ENCODE assay signal across 21 cellular contexts in genomic region chr7:32536016-32536415, GRCh38. TPM values are rescaled to one million over a fixed set of nuclear protein-coding genes. Genes with fewer than 3 reads are reported as not detected.
DNase-seq lines count a peak whose midpoint lies in the region; ATAC-seq and TF ChIP-seq lines count a peak whose summit lies in the region.
"Had no signal": no experiment of that assay in that cellular context is flagged by ENCODE, and none has a peak within 500 bp of the region (broad histone marks: within the 10 kb centered on the region; RNA-seq: fewer than 3 reads in every experiment).

No MANE protein-coding gene starts in this region.

- DNase-seq in stimulated activated naive CD8-positive, alpha-beta T cell treated with anti-CD3 and anti-CD28 coated beads, Interleukin-15, Interleukin-2, amounts not matched to agents 100 U/mL and 50 U/mL, for 24 hours = no peak
- DNase-seq in stimulated activated naive CD8-positive, alpha-beta T cell treated with anti-CD3 and anti-CD28 coated beads, Interleukin-15, amount 100 ng/mL, for 72 hours = no peak
- DNase-seq in IMR-90 (no peak), H7 (no peak), mesenchymal stem cell (no peak), NCI-H2081 treated with DMSO at 0.1 percent for 48 hours (lab: John Stamatoyannopoulos, UW) (no peak)
- DNase-seq in central memory CD8-positive, alpha-beta T cell (ENCODE audit: low spot score in 2 of 2) = no peak
- DNase-seq: Caco-2; CD4-positive, alpha-beta memory T cell; GOT3; Kasumi-1; MG63; NCI-H1417; NCI-H187; NCI-H2107; NCI-H2227 treated with DMSO at 0.1 percent for 48 hours; NCI-H510A; NCI-H748 treated with DMSO at 0.1 percent for 48 hours; SIG-M5 had no signal

- WGBS in IMR-90 (ENCODE audit: extremely low coverage in 2 of 2, insufficient read length in 1 of 2), 2 experiments = no CpG with 5 or more reads among the region's 2 CpGs
- 96% methylated on average over 2 of the region's 2 CpGs for WGBS in mesenchymal stem cell

- no TSS peak for BruUV-seq in IMR-90 (replicated peaks; lab: Mats Ljungman, UMichigan)

- H3K4ac ChIP-seq in IMR-90 (ENCODE audit: low read depth, low read length) (no peak overlapping the region), mesenchymal stem cell (ENCODE audit: low read depth in 1 of 2, low read length in 2 of 2) (no peak overlapping the region)

- H3K4me3 Mint-ChIP-seq in stimulated activated naive CD8-positive, alpha-beta T cell treated with anti-CD3 and anti-CD28 coated beads, Interleukin-15, amount 100 ng/mL, for 72 hours = no peak overlapping the region
- H3K4me3 Mint-ChIP-seq in central memory CD8-positive, alpha-beta T cell = no peak overlapping the region
- no peak overlapping the region for H3K4me3 Mint-ChIP-seq in stimulated activated naive CD8-positive, alpha-beta T cell treated with anti-CD3 and anti-CD28 coated beads, Interleukin-15, Interleukin-2, amounts not matched to agents 100 ng/mL and 50 ng/mL, for 24 hours
- H3K4me3 Mint-ChIP-seq: CD4-positive, alpha-beta memory T cell had no signal

- peaks cover 54% of the 10 kb centered on the region for H3K4me1 Mint-ChIP-seq in stimulated activated naive CD8-positive, alpha-beta T cell treated with anti-CD3 and anti-CD28 coated beads, Interleukin-15, amount 100 ng/mL, for 72 hours
- peaks cover 33% of the 10 kb centered on the region for H3K4me1 Mint-ChIP-seq in central memory CD8-positive, alpha-beta T cell
- H3K4me1 Mint-ChIP-seq in stimulated activated naive CD8-positive, alpha-beta T cell treated with anti-CD3 and anti-CD28 coated beads, Interleukin-15, Interleukin-2, amounts not matched to agents 100 ng/mL and 50 ng/mL, for 24 hours (ENCODE audit: low read depth) = peaks cover 47% of the 10 kb centered on the region

- H2BK120ac ChIP-seq in IMR-90 (ENCODE audit: low read depth, low read length) = no peak overlapping the region
- H2BK120ac ChIP-seq in mesenchymal stem cell (ENCODE audit: low read depth, low read length) = no peak overlapping the region

- dilution Hi-C loops in IMR-90 (cut with HindIII; ENCODE audit: low sequenced_read_pairs, unreplicated experiment) = no loop called here

- H3K27me3 Mint-ChIP-seq in stimulated activated naive CD8-positive, alpha-beta T cell treated with anti-CD3 and anti-CD28 coated beads, Interleukin-15, amount 100 ng/mL, for 72 hours = no peaks in the 10 kb centered on the region
- H3K27me3 Mint-ChIP-seq in central memory CD8-positive, alpha-beta T cell = no peaks in the 10 kb centered on the region
- no peaks in the 10 kb centered on the region for H3K27me3 Mint-ChIP-seq in stimulated activated naive CD8-positive, alpha-beta T cell treated with anti-CD3 and anti-CD28 coated beads, Interleukin-15, Interleukin-2, amounts not matched to agents 100 ng/mL and 50 ng/mL, for 24 hours
- H3K27me3 Mint-ChIP-seq: CD4-positive, alpha-beta memory T cell had no signal

- H2BK12ac ChIP-seq in mesenchymal stem cell (ENCODE audit: low read length in 2 of 2) = no peak overlapping the region

- H2AK5ac ChIP-seq in IMR-90 (ENCODE audit: low read depth, low read length) = peak overlapping the region; percentile 60; the same call in 1 of the 2 replicates
- no peak overlapping the region for H2AK5ac ChIP-seq in mesenchymal stem cell (ENCODE audit: low read length, severe bottlenecking)

- H3K18ac ChIP-seq in IMR-90 (ENCODE audit: low read depth, low read length) (no peak overlapping the region), mesenchymal stem cell (ENCODE audit: low read depth in 1 of 2, low read length in 2 of 2) (no peak overlapping the region)

- H3K9ac ChIP-seq in IMR-90 (ENCODE audit: low read depth, low read length) (no peak overlapping the region), mesenchymal stem cell (ENCODE audit: low read length) (no peak overlapping the region)

- peaks cover 34 to 74% of the 10 kb centered on the region in 2 experiments for H3K79me1 ChIP-seq in IMR-90 (ENCODE audit: low read depth in 1 of 2, low read length in 2 of 2)
- peaks cover 16% of the 10 kb centered on the region for H3K79me1 ChIP-seq in mesenchymal stem cell (replicated peaks; ENCODE audit: low read length, poor library complexity, severe bottlenecking)

- no peaks in the 10 kb centered on the region for H3K9me3 Mint-ChIP-seq in stimulated activated naive CD8-positive, alpha-beta T cell treated with anti-CD3 and anti-CD28 coated beads, Interleukin-15, amount 100 ng/mL, for 72 hours
- H3K9me3 Mint-ChIP-seq in central memory CD8-positive, alpha-beta T cell = no peaks in the 10 kb centered on the region
- no peaks in the 10 kb centered on the region for H3K9me3 Mint-ChIP-seq in stimulated activated naive CD8-positive, alpha-beta T cell treated with anti-CD3 and anti-CD28 coated beads, Interleukin-15, Interleukin-2, amounts not matched to agents 100 ng/mL and 50 ng/mL, for 24 hours
- H3K9me3 Mint-ChIP-seq: CD4-positive, alpha-beta memory T cell had no signal

- H4K5ac ChIP-seq in IMR-90 (ENCODE audit: low read depth, low read length) = no peak overlapping the region

- no peak for TF ChIP-seq CTCF in IMR-90 (conservative IDR thresholded peaks at IDR 0.05; ENCODE audit: low read depth, low read length)

- H2BK15ac ChIP-seq in IMR-90 (ENCODE audit: low read depth, low read length) (no peak overlapping the region), mesenchymal stem cell (ENCODE audit: low read depth, poor library complexity, severe bottlenecking) (no peak overlapping the region)

- intact Hi-C loops in IMR-90 (cut with micrococcal nuclease) = no loop called here

- peaks cover 31% of the 10 kb centered on the region; the same call in 1 of the 2 replicates for H4K20me1 ChIP-seq in IMR-90 (ENCODE audit: insufficient read depth, low read length)

- H3K27ac ChIP-seq in IMR-90 (ENCODE audit: insufficient read depth, low read length) = no peak overlapping the region
- no peak overlapping the region for H3K27ac ChIP-seq in mesenchymal stem cell (ENCODE audit: low read length, poor library complexity, severe bottlenecking)

- no peak overlapping the region for H3K4me3 ChIP-seq in IMR-90 (ENCODE audit: insufficient read depth, low read depth, low read length)
- no peak overlapping the region for H3K4me3 ChIP-seq in H7 (ENCODE audit: insufficient read depth, low read depth, low read length)
- no peak overlapping the region for H3K4me3 ChIP-seq in mesenchymal stem cell (ENCODE audit: insufficient read depth in 1 of 2, low read depth in 1 of 2, low read length in 2 of 2)
- H3K4me3 ChIP-seq: MG63 had no signal

- CTCF ChIA-PET in IMR-90 (lab: Yijun Ruan, JAX) = no interaction called here

- no peak overlapping the region for H2BK20ac ChIP-seq in IMR-90 (ENCODE audit: low read depth, low read length)

- peaks cover 5% of the 10 kb centered on the region for H3K4me1 ChIP-seq in IMR-90 (ENCODE audit: control insufficient read depth, insufficient read depth, low read length)
- peaks cover 12% of the 10 kb centered on the region for H3K4me1 ChIP-seq in mesenchymal stem cell (ENCODE audit: control insufficient read depth, insufficient read depth, low read depth, low read length)
- H3K4me1 ChIP-seq: Caco-2 had no signal

- TF ChIP-seq RAD21 in IMR-90 (IDR thresholded peaks at IDR 0.05; ENCODE audit: low read length) = no peak

- ATAC-seq in stimulated activated naive CD8-positive, alpha-beta T cell treated with anti-CD3 and anti-CD28 coated beads, Interleukin-15, Interleukin-2, amounts not matched to agents 100 U/mL and 50 U/mL, for 24 hours = peak; percentile 33
- ATAC-seq in stimulated activated naive CD8-positive, alpha-beta T cell treated with anti-CD3 and anti-CD28 coated beads, Interleukin-15, amount 100 ng/mL, for 72 hours = no peak
- ATAC-seq in IMR-90 (ENCODE audit: low read depth) = no peak
- no peak for ATAC-seq in central memory CD8-positive, alpha-beta T cell (replicated peaks; ENCODE audit: extremely low read depth, poor library complexity, severe bottlenecking)
- ATAC-seq: Panc1 had no signal

- H3K4me2 ChIP-seq in IMR-90 (ENCODE audit: low read depth, low read length) = no peak overlapping the region
- no peak overlapping the region for H3K4me2 ChIP-seq in mesenchymal stem cell (ENCODE audit: low read length, poor library complexity, severe bottlenecking)

- H2AFZ ChIP-seq in IMR-90 (replicated peaks; ENCODE audit: low read length, poor library complexity) (no peak overlapping the region), mesenchymal stem cell (ENCODE audit: low read depth, low read length) (no peak overlapping the region)

- in situ Hi-C loops in IMR-90 (cut with MboI; ENCODE audit: low sequenced_read_pairs) = no loop called here

- peaks cover 15% of the 10 kb centered on the region for H3K9me1 ChIP-seq in IMR-90 (ENCODE audit: insufficient read depth, low read length)

- TF ChIP-seq POLR2A in IMR-90 (IDR thresholded peaks at IDR 0.05; ENCODE audit: low read depth, low read length) = no peak

- H3K36me3 Mint-ChIP-seq in central memory CD8-positive, alpha-beta T cell (ENCODE audit: insufficient read depth) = peaks cover 3% of the 10 kb centered on the region
- H3K36me3 Mint-ChIP-seq in stimulated activated naive CD8-positive, alpha-beta T cell treated with anti-CD3 and anti-CD28 coated beads, Interleukin-15, Interleukin-2, amounts not matched to agents 100 ng/mL and 50 ng/mL, for 24 hours (ENCODE audit: low read depth) = peaks cover 42% of the 10 kb centered on the region

- H4K8ac ChIP-seq in IMR-90 (ENCODE audit: low read depth in 2 of 2, low read length in 2 of 2) (no peak overlapping the region), mesenchymal stem cell (ENCODE audit: low read length) (no peak overlapping the region)

- H3K27me3 ChIP-seq in IMR-90 (ENCODE audit: control insufficient read depth, insufficient read depth, low read length) (no peaks in the 10 kb centered on the region), H7 (ENCODE audit: control insufficient read depth, insufficient read depth, low read length) (no peaks in the 10 kb centered on the region), mesenchymal stem cell (ENCODE audit: control insufficient read depth in 1 of 2, insufficient read depth in 1 of 2, low read length in 2 of 2) (no peaks in the 10 kb centered on the region)
- H3K27me3 ChIP-seq: MG63 had no signal

- H2BK5ac ChIP-seq in IMR-90 (ENCODE audit: low read depth, low read length, poor library complexity, severe bottlenecking) (no peak overlapping the region), mesenchymal stem cell (ENCODE audit: low read depth, low read length, poor library complexity, severe bottlenecking) (no peak overlapping the region)

- POLR2A ChIA-PET in IMR-90 (lab: Charles Lee; ENCODE audit: unreplicated experiment) = no interaction called here

- no peak overlapping the region for H2AK9ac ChIP-seq in IMR-90 (replicated peaks; ENCODE audit: low read depth, low read length, poor library complexity)

- H3K56ac ChIP-seq in IMR-90 (ENCODE audit: extremely low read depth, insufficient read depth, low read length) = no peak overlapping the region

- no peaks in the 10 kb centered on the region for H3K9me3 ChIP-seq in IMR-90 (ENCODE audit: control insufficient read depth, insufficient read depth, low read length)
- no peaks in the 10 kb centered on the region for H3K9me3 ChIP-seq in mesenchymal stem cell (ENCODE audit: control insufficient read depth, low read length)
- H3K9me3 ChIP-seq: Caco-2, MG63 had no signal

- H3K36me3 ChIP-seq in IMR-90 (ENCODE audit: control insufficient read depth, insufficient read depth, low read length) (peaks cover 2% of the 10 kb centered on the region; the same call in 1 of the 2 replicates), H7 (replicated peaks; ENCODE audit: control insufficient read depth, insufficient read depth, low read length) (no peaks in the 10 kb centered on the region), mesenchymal stem cell (ENCODE audit: control insufficient read depth in 1 of 2, insufficient read depth in 2 of 2, low read depth in 1 of 2, low read length in 2 of 2) (peaks cover 8 to 9% of the 10 kb centered on the region in 2 experiments)

- H3K23ac ChIP-seq in IMR-90 (ENCODE audit: low read depth, low read length) (no peak overlapping the region), mesenchymal stem cell (ENCODE audit: low read length in 2 of 2) (no peak overlapping the region)

- H3K27ac Mint-ChIP-seq in stimulated activated naive CD8-positive, alpha-beta T cell treated with anti-CD3 and anti-CD28 coated beads, Interleukin-15, amount 100 ng/mL, for 72 hours = no peak overlapping the region
- peak overlapping the region; percentile 67 for H3K27ac Mint-ChIP-seq in central memory CD8-positive, alpha-beta T cell (ENCODE audit: low read depth)
- H3K27ac Mint-ChIP-seq in stimulated activated naive CD8-positive, alpha-beta T cell treated with anti-CD3 and anti-CD28 coated beads, Interleukin-15, Interleukin-2, amounts not matched to agents 100 ng/mL and 50 ng/mL, for 24 hours = peak overlapping the region; percentile 68

- H3K14ac ChIP-seq in IMR-90 (replicated peaks; ENCODE audit: low read depth, low read length) = no peak overlapping the region
- H3K14ac ChIP-seq in mesenchymal stem cell (ENCODE audit: low read length in 2 of 2) = no peak overlapping the region

- H4K91ac ChIP-seq in IMR-90 (ENCODE audit: insufficient read depth, low read depth, low read length) = no peak overlapping the region
- no peak overlapping the region for H4K91ac ChIP-seq in mesenchymal stem cell (ENCODE audit: low read length)

RNA-seq across cellular contexts. Expression of gene AVL9, which starts 40.7 kb away (rescaled TPM):
- 21.7 and 23.6 TPM in 2 replicates for total RNA-seq in IMR-90 (2012; rRNA removed)
- polyA plus RNA-seq in IMR-90 (2012; rRNA removed) = 8.8 and 13.1 TPM in 2 replicates
- 3.3 and 6.3 TPM in 2 replicates for polyA plus RNA-seq in IMR-90 (2012; cell fraction: cytosol; rRNA removed)
- polyA plus RNA-seq in IMR-90 (2012; cell fraction: nucleus; rRNA removed; ENCODE audit: low replicate concordance) = 4.2 and 18.6 TPM in 2 replicates
- 35.3 and 50.1 TPM in 2 replicates for total RNA-seq in H7 (2014; rRNA removed; shearing (Covaris generic))
- 11.4 TPM for polyA plus RNA-seq in mesenchymal stem cell (2013, experiment 1 of 2)
- 12.5 TPM for polyA plus RNA-seq in mesenchymal stem cell (2013, experiment 2 of 2)

RNA-seq across cellular contexts. Expression of gene LSM5, which starts 45.8 kb away (rescaled TPM):
- total RNA-seq in IMR-90 (2012; rRNA removed) = 5.0 and 36.4 TPM in 2 replicates
- polyA plus RNA-seq in IMR-90 (2012; rRNA removed) = 18.9 and 26.5 TPM in 2 replicates
- 1.0 and 1.3 TPM in 2 replicates for polyA plus RNA-seq in IMR-90 (2012; cell fraction: cytosol; rRNA removed)
- 3.8 and 7.8 TPM in 2 replicates for polyA plus RNA-seq in IMR-90 (2012; cell fraction: nucleus; rRNA removed; ENCODE audit: low replicate concordance)
- total RNA-seq in H7 (2014; rRNA removed; shearing (Covaris generic)) = 41.6 and 48.3 TPM in 2 replicates
- 67.9 TPM for polyA plus RNA-seq in mesenchymal stem cell (2013, experiment 1 of 2)
- 76.5 TPM for polyA plus RNA-seq in mesenchymal stem cell (2013, experiment 2 of 2)

Comparison
In these comparisons a context has a peak if more than half of its experiments do, and no peak if none do; other contexts are left out.
1. H3K27ac Mint-ChIP-seq: peak in central memory CD8-positive, alpha-beta T cell (single experiment) and stimulated activated naive CD8-positive, alpha-beta T cell treated with anti-CD3 and anti-CD28 coated beads, Interleukin-15, Interleukin-2, amounts not matched to agents 100 ng/mL and 50 ng/mL, for 24 hours (single experiment); none in stimulated activated naive CD8-positive, alpha-beta T cell treated with anti-CD3 and anti-CD28 coated beads, Interleukin-15, amount 100 ng/mL, for 72 hours (0 of 2).